Comparison of ENCODE assay signal across 23 cellular contexts in genomic region chr13:99251908-99252307, GRCh38. TPM values are rescaled to one million over a fixed set of nuclear protein-coding genes. Genes with fewer than 3 reads are reported as not detected.
A peak's percentile ranks its signal among the peaks of the same experiment; 100 is the strongest.
DNase-seq lines count a peak whose midpoint lies in the region; ATAC-seq and TF ChIP-seq lines count a peak whose summit lies in the region.
"Had no signal": no experiment of that assay in that cellular context is flagged by ENCODE, and none has a peak within 500 bp of the region (broad histone marks: within the 10 kb centered on the region; RNA-seq: fewer than 3 reads in every experiment).

No MANE protein-coding gene starts in this region.

- no peak overlapping the region for H2AK5ac ChIP-seq in mesendoderm (ENCODE audit: low read length)

- CTCF ChIA-PET in CD8-positive, alpha-beta T cell (lab: Charles Lee) = interaction anchor here (1.2 to 2.8 kb wide), 4 partner anchors 13 to 76 kb away, joined by 3 to 10 read pairs (median 3); no protein-coding TSS in a partner anchor
- CTCF ChIA-PET in activated CD8-positive, alpha-beta T cell treated with anti-CD3 and anti-CD28 coated beads, Interleukin-2, amount 10 ng/mL, durations not matched to agents 7 days and 5 days (lab: Charles Lee) = interaction anchor here (0.7 to 1.6 kb wide), 6 partner anchors 17 to 56 kb away, joined by 3 to 6 read pairs (median 3); partner anchors contain the start of gene UBAC2

- H3K9me3 Mint-ChIP-seq in CD8-positive, alpha-beta T cell = peaks cover 3% of the 10 kb centered on the region
- H3K9me3 Mint-ChIP-seq in activated CD8-positive, alpha-beta T cell treated with anti-CD3 and anti-CD28 coated beads, Interleukin-2, amount 10 ng/mL, durations not matched to agents 7 days and 5 days (ENCODE audit: insufficient read depth) = no peaks in the 10 kb centered on the region
- H3K9me3 Mint-ChIP-seq: T-helper 1 cell treated with Interleukin-12 subunit alpha and Interleukin-12 subunit beta and Interleukin-4 antibody, amounts not matched to agents 30 μg/mL and 1 μg/mL, for 36 hours had no signal

- H3K56ac ChIP-seq in mesendoderm (ENCODE audit: low read length) = peak overlapping the region; percentile 47

- H3K4me3 Mint-ChIP-seq in CD8-positive, alpha-beta T cell = no peak overlapping the region
- no peak overlapping the region for H3K4me3 Mint-ChIP-seq in activated CD8-positive, alpha-beta T cell treated with anti-CD3 and anti-CD28 coated beads, Interleukin-2, amount 10 ng/mL, durations not matched to agents 7 days and 5 days
- H3K4me3 Mint-ChIP-seq: T-helper 1 cell treated with Interleukin-12 subunit alpha and Interleukin-12 subunit beta and Interleukin-4 antibody, amounts not matched to agents 30 μg/mL and 1 μg/mL, for 36 hours had no signal

- H3K27me3 Mint-ChIP-seq in CD8-positive, alpha-beta T cell (ENCODE audit: low read depth) = no peaks in the 10 kb centered on the region
- H3K27me3 Mint-ChIP-seq in activated CD8-positive, alpha-beta T cell treated with anti-CD3 and anti-CD28 coated beads, Interleukin-2, amount 10 ng/mL, durations not matched to agents 7 days and 5 days (ENCODE audit: low read depth) = no peaks in the 10 kb centered on the region

- no peaks in the 10 kb centered on the region for H3K27me3 ChIP-seq in CD8-positive, alpha-beta T cell (ENCODE audit: insufficient read depth, low read length)
- no peaks in the 10 kb centered on the region for H3K27me3 ChIP-seq in mesendoderm (ENCODE audit: insufficient read depth, low read length, poor library complexity)
- no peaks in the 10 kb centered on the region for H3K27me3 ChIP-seq in SJCRH30
- H3K27me3 ChIP-seq: upper lobe of left lung had no signal

- WGBS in mesendoderm (ENCODE audit: extremely low coverage, insufficient coverage, low lambda C conversion rate) = no CpG with 5 or more reads among the region's 5 CpGs

- no peaks in the 10 kb centered on the region for H3K79me2 ChIP-seq in mesendoderm (ENCODE audit: control insufficient read depth, insufficient read depth, low read length)

- peak overlapping the region; percentile 79 for H3K27ac Mint-ChIP-seq in CD8-positive, alpha-beta T cell
- peak overlapping the region; percentile 57 for H3K27ac Mint-ChIP-seq in activated CD8-positive, alpha-beta T cell treated with anti-CD3 and anti-CD28 coated beads, Interleukin-2, amount 10 ng/mL, durations not matched to agents 7 days and 5 days
- H3K27ac Mint-ChIP-seq: T-helper 1 cell treated with Interleukin-12 subunit alpha and Interleukin-12 subunit beta and Interleukin-4 antibody, amounts not matched to agents 30 μg/mL and 1 μg/mL, for 36 hours had no signal

- no peak for TF ChIP-seq CTCF in CD8-positive, alpha-beta T cell (IDR thresholded peaks at IDR 0.05)

- H4K8ac ChIP-seq in mesendoderm (ENCODE audit: low read depth, low read length) = no peak overlapping the region

- peaks cover 53% of the 10 kb centered on the region for H3K4me1 ChIP-seq in CD8-positive, alpha-beta T cell (ENCODE audit: insufficient read depth, low read length)
- H3K4me1 ChIP-seq in mesendoderm (ENCODE audit: control insufficient read depth, low read depth, low read length) (peaks cover 5% of the 10 kb centered on the region), SJCRH30 (no peaks in the 10 kb centered on the region)

- peaks cover 77% of the 10 kb centered on the region for H3K4me1 Mint-ChIP-seq in CD8-positive, alpha-beta T cell (ENCODE audit: low read depth)
- H3K4me1 Mint-ChIP-seq in activated CD8-positive, alpha-beta T cell treated with anti-CD3 and anti-CD28 coated beads, Interleukin-2, amount 10 ng/mL, durations not matched to agents 7 days and 5 days (ENCODE audit: low read depth) = peaks cover 51% of the 10 kb centered on the region

- H4K5ac ChIP-seq in mesendoderm (ENCODE audit: low read length) = no peak overlapping the region

- no peak overlapping the region for H3K4me3 ChIP-seq in CD8-positive, alpha-beta T cell (ENCODE audit: low read depth, low read length)
- H3K4me3 ChIP-seq in mesendoderm (ENCODE audit: low read length) (no peak overlapping the region), SJCRH30 (no peak overlapping the region)
- H3K4me3 ChIP-seq: GM23248, skin epidermis, upper lobe of left lung had no signal

- no peak overlapping the region for H2BK120ac ChIP-seq in mesendoderm (ENCODE audit: low read depth, low read length)

- no peaks in the 10 kb centered on the region for H3K9me3 ChIP-seq in CD8-positive, alpha-beta T cell (ENCODE audit: low read length)
- 0 out of 2 replicates have a peak, but pooled peaks cover 3% of the 10 kb centered on the region for H3K9me3 ChIP-seq in SJCRH30 (replicated peaks)
- H3K9me3 ChIP-seq: upper lobe of left lung had no signal

- H3K9ac ChIP-seq in mesendoderm (ENCODE audit: low read length) = no peak overlapping the region
- H3K9ac ChIP-seq: GM23248 had no signal

- DNase-seq in CD1c-positive myeloid dendritic cell (ENCODE audit: extremely low spot score) (peak; percentile 30), mesendoderm (no peak), KG1 (lab: John Stamatoyannopoulos, UW) (no peak), DMS153 treated with DMSO at 0.1 percent for 48 hours (lab: John Stamatoyannopoulos, UW; ENCODE audit: unreplicated experiment) (no peak), SJCRH30 (no peak)
- no peak for DNase-seq in CD8-positive, alpha-beta T cell
- DNase-seq in activated CD8-positive, alpha-beta T cell treated with anti-CD3 and anti-CD28 coated beads, Interleukin-2, amount 10 ng/mL, durations not matched to agents 7 days and 5 days = no peak
- DNase-seq: activated CD4-positive, CD25-positive, alpha-beta regulatory T cell treated with anti-CD3 and anti-CD28 coated beads, Interleukin-2, amount 50 U/mL, for 72 hours; dermis blood vessel endothelial cell; foreskin fibroblast; GM23248; mammary epithelial cell; NCI-H1092; NCI-H524; posterior cingulate gyrus; SHP77; stimulated activated CD4-positive, alpha-beta T cell treated with anti-CD3 and anti-CD28 coated beads, Interleukin-2, amount 100 ng/mL, for 48 hours; upper lobe of left lung had no signal

- H3K36me3 ChIP-seq in CD8-positive, alpha-beta T cell (ENCODE audit: insufficient read depth, low read length) = peaks cover 15% of the 10 kb centered on the region
- H3K36me3 ChIP-seq in mesendoderm (ENCODE audit: control insufficient read depth, insufficient read depth, low read length) = no peaks in the 10 kb centered on the region
- H3K36me3 ChIP-seq in SJCRH30 = peaks cover 25% of the 10 kb centered on the region

- no peak overlapping the region for H3K4me2 ChIP-seq in mesendoderm (ENCODE audit: low read length)

- no peak for ATAC-seq in CD8-positive, alpha-beta T cell
- no peak for ATAC-seq in activated CD8-positive, alpha-beta T cell treated with anti-CD3 and anti-CD28 coated beads, Interleukin-2, amount 10 ng/mL, durations not matched to agents 7 days and 5 days

- no peak overlapping the region for H2BK5ac ChIP-seq in mesendoderm (ENCODE audit: low read length)

- intact Hi-C loops in CD8-positive, alpha-beta T cell (cut with DNase I, micrococcal nuclease) = loop anchor here in 1 of 2 experiments (1.0 kb wide), 1 partner anchor 12 kb away; no protein-coding TSS in a partner anchor

- H2BK15ac ChIP-seq in mesendoderm (replicated peaks; ENCODE audit: low read depth) = no peak overlapping the region

- H3K79me1 ChIP-seq in mesendoderm (ENCODE audit: low read length) = no peaks in the 10 kb centered on the region

- H3K18ac ChIP-seq in mesendoderm (ENCODE audit: low read length) = no peak overlapping the region

- H3K27ac ChIP-seq in CD8-positive, alpha-beta T cell (ENCODE audit: low read depth, low read length) = no peak overlapping the region
- H3K27ac ChIP-seq in mesendoderm (ENCODE audit: low read depth, low read length) = no peak overlapping the region
- H3K27ac ChIP-seq in SJCRH30 = no peak overlapping the region
- H3K27ac ChIP-seq: GM23248, skin epidermis, upper lobe of left lung had no signal

- H3K23ac ChIP-seq in mesendoderm (ENCODE audit: low read length) = no peak overlapping the region

- no peak overlapping the region for H3K4ac ChIP-seq in mesendoderm (ENCODE audit: low read depth, low read length)

- POLR2A ChIA-PET in CD8-positive, alpha-beta T cell (lab: Charles Lee) = interaction anchor here (1.7 to 1.8 kb wide), 2 partner anchors 37 to 51 kb away, joined by 4 to 13 read pairs; partner anchors contain the start of gene UBAC2
- POLR2A ChIA-PET in activated CD8-positive, alpha-beta T cell treated with anti-CD3 and anti-CD28 coated beads, Interleukin-2, amount 10 ng/mL, durations not matched to agents 7 days and 5 days (lab: Charles Lee) = interaction anchor here (0.7 to 1.2 kb wide), 3 partner anchors 14 to 52 kb away, joined by 3 to 7 read pairs (median 3); partner anchors contain the start of gene UBAC2

- H3K36me3 Mint-ChIP-seq in CD8-positive, alpha-beta T cell = peaks cover 70% of the 10 kb centered on the region
- peaks cover 60% of the 10 kb centered on the region for H3K36me3 Mint-ChIP-seq in activated CD8-positive, alpha-beta T cell treated with anti-CD3 and anti-CD28 coated beads, Interleukin-2, amount 10 ng/mL, durations not matched to agents 7 days and 5 days (ENCODE audit: low read depth)

RNA-seq across cellular contexts. Expression of gene GPR18, which starts 6.3 kb away (rescaled TPM):
- 10 to 100 TPM; 31.9 to 36.2 TPM for total RNA-seq in CD8-positive, alpha-beta T cell
- 10 to 100 TPM; 16.2 to 16.6 TPM for total RNA-seq in activated CD8-positive, alpha-beta T cell treated with anti-CD3 and anti-CD28 coated beads, Interleukin-2, amount 10 ng/mL, durations not matched to agents 7 days and 5 days
- polyA plus RNA-seq in mesendoderm (2013, experiment 1 of 2) = not detected
- not detected for polyA plus RNA-seq in mesendoderm (2013, experiment 2 of 2)
- not detected in 2 replicates for total RNA-seq in SJCRH30 (2014; rRNA removed; shearing (Covaris generic))
- total RNA-seq: bronchial epithelial cell, dermis blood vessel endothelial cell, GM23248, LHCN-M2, mammary epithelial cell had no signal
- polyA plus RNA-seq: keratinocyte, mammary epithelial cell had no signal

RNA-seq across cellular contexts. Expression of gene UBAC2, which starts 51.3 kb away (rescaled TPM):
- total RNA-seq in CD8-positive, alpha-beta T cell = 10 to 100 TPM; 62.0 to 63.0 TPM
- total RNA-seq in activated CD8-positive, alpha-beta T cell treated with anti-CD3 and anti-CD28 coated beads, Interleukin-2, amount 10 ng/mL, durations not matched to agents 7 days and 5 days = 10 to 100 TPM; 67.4 to 71.2 TPM
- 39.5 TPM for polyA plus RNA-seq in mesendoderm (2013, experiment 1 of 2)
- polyA plus RNA-seq in mesendoderm (2013, experiment 2 of 2) = 37.8 TPM
- total RNA-seq in SJCRH30 (2014; rRNA removed; shearing (Covaris generic)) = 51.3 and 55.6 TPM in 2 replicates

RNA-seq across cellular contexts. Expression of gene GPR183, which starts 55.3 kb away (rescaled TPM):
- 10 to 100 TPM; 80.2 to 85.5 TPM for total RNA-seq in CD8-positive, alpha-beta T cell
- total RNA-seq in activated CD8-positive, alpha-beta T cell treated with anti-CD3 and anti-CD28 coated beads, Interleukin-2, amount 10 ng/mL, durations not matched to agents 7 days and 5 days = 1 to 10 TPM; 5.0 to 5.2 TPM
- polyA plus RNA-seq in mesendoderm (2013, experiment 1 of 2) = 0.01 TPM
- polyA plus RNA-seq in mesendoderm (2013, experiment 2 of 2) = 0.01 TPM
- not detected in 2 replicates for total RNA-seq in SJCRH30 (2014; rRNA removed; shearing (Covaris generic))
- total RNA-seq: bronchial epithelial cell, GM23248, mammary epithelial cell had no signal
- polyA plus RNA-seq: keratinocyte, mammary epithelial cell had no signal

Comparison
In these comparisons a context has a peak if more than half of its experiments do, and no peak if none do; other contexts are left out.
1. RNA of gene GPR18, which starts 6.3 kb away (total RNA-seq): 31.9 to 36.2 TPM in CD8-positive, alpha-beta T cell and 16.2 to 16.6 TPM in activated CD8-positive, alpha-beta T cell treated with anti-CD3 and anti-CD28 coated beads, Interleukin-2, amount 10 ng/mL, durations not matched to agents 7 days and 5 days; not detected in SJCRH30; every median in the first group is over 10 times any median in the second.
2. RNA of gene GPR183, which starts 55.3 kb away (total RNA-seq): 80.2 to 85.5 TPM in CD8-positive, alpha-beta T cell; 5.0 to 5.2 TPM in activated CD8-positive, alpha-beta T cell treated with anti-CD3 and anti-CD28 coated beads, Interleukin-2, amount 10 ng/mL, durations not matched to agents 7 days and 5 days and not detected in SJCRH30; every median in the first group is over 10 times any median in the second.